ENCODE assay signal across 9 cellular contexts in genomic region chrX:119721926-119722325, GRCh38.
"Had no signal": no experiment of that assay in that cellular context is flagged by ENCODE, and none has a peak within 500 bp of the region (broad histone marks: within the 10 kb centered on the region; RNA-seq: fewer than 3 reads in every experiment).

No MANE protein-coding gene starts in this region.

- H3K4me2 ChIP-seq: KMS-11 had no signal

- H3K4me3 Mint-ChIP-seq: IgD-negative memory B cell had no signal

- H3K27ac Mint-ChIP-seq: IgD-negative memory B cell had no signal

- ATAC-seq: HepG2 had no signal

- H3K36me3 Mint-ChIP-seq: IgD-negative memory B cell had no signal

- FAIRE-seq: HepG2 had no signal

- H3K27ac ChIP-seq: HL-60, KMS-11 had no signal

- H3K9ac ChIP-seq: KMS-11 had no signal

- H3K27me3 Mint-ChIP-seq: IgD-negative memory B cell had no signal

- H3K9me3 Mint-ChIP-seq: IgD-negative memory B cell had no signal

- DNase-seq: IMR-90, Karpas-422, Kasumi-1, KBM-7, KG1 had no signal
